In the genomic region with DNA sequence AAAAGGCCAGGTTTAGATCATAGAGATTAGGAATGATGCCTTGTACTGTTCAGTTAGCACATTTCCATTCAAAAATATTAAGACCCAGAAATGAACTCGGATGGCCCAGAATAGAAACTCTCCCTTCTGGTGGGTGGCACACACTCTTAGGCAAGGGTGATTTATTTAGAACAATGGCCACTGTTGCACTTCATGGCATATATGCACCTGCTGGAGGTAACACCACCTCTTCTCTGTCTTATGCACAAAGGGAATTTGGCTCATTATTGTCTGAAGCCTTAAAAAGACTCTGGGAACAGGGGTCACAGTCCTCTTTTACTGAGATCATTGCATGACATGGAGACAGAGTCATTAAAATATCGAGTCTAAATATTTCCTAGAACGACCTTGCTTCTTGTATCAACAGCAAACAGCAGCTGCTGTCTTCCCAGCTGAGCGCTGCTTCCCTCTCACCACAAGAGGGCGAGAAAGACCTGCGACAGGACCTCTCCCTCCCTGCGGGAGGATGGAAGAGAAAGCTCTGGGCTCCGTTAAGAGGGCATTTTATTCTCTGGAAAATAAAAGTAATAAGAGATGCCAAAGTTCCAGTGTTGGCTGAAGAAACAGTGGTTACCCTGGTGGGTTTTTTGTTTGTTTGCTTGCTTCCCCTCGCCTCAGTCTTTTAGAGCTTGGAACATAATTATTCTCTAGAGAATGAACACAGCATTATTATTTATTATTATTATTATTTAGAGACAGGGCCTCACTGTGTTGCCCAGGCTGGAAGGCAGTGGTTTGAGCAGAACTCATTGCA, we compare ENCODE assay signal across 8 cellular contexts. TPM values are rescaled to one million over a fixed set of nuclear protein-coding genes. Genes with fewer than 3 reads are reported as not detected.
DNase-seq lines count a peak whose midpoint lies in the region; ATAC-seq and TF ChIP-seq lines count a peak whose summit lies in the region.

No MANE protein-coding gene starts in this region.

- H3K4me1 Mint-ChIP-seq in CD4-positive, alpha-beta memory T cell = peaks cover 6 to 9% (median 8%) of the 10 kb centered on the region in 4 donors

- peak; percentile 50 to 67 (median 61) for DNase-seq in CD4-positive, alpha-beta memory T cell
- DNase-seq in NCI-H69 (lab: John Stamatoyannopoulos, UW) (peak; percentile 84), dorsolateral prefrontal cortex (peak; percentile 59 to 89 (median 81)), lung (ENCODE audit: low spot score) (peak; percentile 84)
- DNase-seq in activated CD4-positive, alpha-beta T cell treated with anti-CD3 and anti-CD28 coated beads, Interleukin-2, amount 50 U/mL, for 1 hour = peak; percentile 63
- DNase-seq in stimulated activated CD8-positive, alpha-beta memory T cell treated with anti-CD3 and anti-CD28 coated beads, Interleukin-12 subunit alpha, Interleukin-12 subunit beta, amount 100 ng/mL, for 1 hour (ENCODE audit: low read depth) = peak; percentile 55

- H3K4me1 ChIP-seq in CD4-positive, alpha-beta memory T cell (ENCODE audit: insufficient read depth, low read length) = peaks cover under 1% of the 10 kb centered on the region
- no peaks in the 10 kb centered on the region for H3K4me1 ChIP-seq in lung (ENCODE audit: control insufficient read depth in 2 of 2, insufficient read depth in 2 of 2, low read length in 2 of 2)

- intact Hi-C loops in CD4-positive, alpha-beta memory T cell (cut with micrococcal nuclease) = loop anchor here (1.0 to 2.0 kb wide), 3 partner anchors 641 to 833 kb away; no protein-coding TSS in a partner anchor
- intact Hi-C loops in dorsolateral prefrontal cortex (cut with DNase I) = loop anchor here (5.0 to 10.0 kb wide), 7 partner anchors 36 to 721 kb away; no protein-coding TSS in a partner anchor

- ATAC-seq in GM19372 (IDR thresholded peaks at IDR 0.05; ENCODE audit: low read depth, unreplicated experiment) (peak; percentile 73), HG03460 (IDR thresholded peaks at IDR 0.05; ENCODE audit: unreplicated experiment) (peak; percentile 85), lung (ENCODE audit: insufficient read depth, low FRiP score) (peak; percentile 90)

- POLR2A ChIA-PET in CD4-positive, alpha-beta memory T cell (lab: Charles Lee; ENCODE audit: partially characterized antibody) = interaction anchor here (0.8 kb wide), 1 partner anchor 29 kb away, joined by 3 read pairs; no protein-coding TSS in a partner anchor

- H3K36me3 Mint-ChIP-seq in CD4-positive, alpha-beta memory T cell = no peaks in the 10 kb centered on the region

- TF ChIP-seq CTCF in dorsolateral prefrontal cortex (IDR thresholded peaks at IDR 0.05 in 54 of 56, conservative IDR thresholded peaks at IDR 0.05 in 2 of 56; ENCODE audit: low read depth in 1 of 56, partially characterized antibody in 56 of 56) = peak; percentile 69 to 99 (median 97)
- TF ChIP-seq CTCF in lung (IDR thresholded peaks at IDR 0.05; ENCODE audit: control extremely low read depth, extremely low read depth) = peak; percentile 84

- peaks cover 17% of the 10 kb centered on the region for H3K27me3 ChIP-seq in CD4-positive, alpha-beta memory T cell (ENCODE audit: insufficient read depth, low read length)
- H3K27me3 ChIP-seq in dorsolateral prefrontal cortex (peaks cover 0 to 25% (median 14%) of the 10 kb centered on the region in 45 donors), lung (ENCODE audit: control insufficient read depth, insufficient read depth) (no peaks in the 10 kb centered on the region)

- H3K27ac Mint-ChIP-seq in CD4-positive, alpha-beta memory T cell = peak overlapping the region in 1 of 7 donors; percentile 29

- no peak overlapping the region for H3K27ac ChIP-seq in CD4-positive, alpha-beta memory T cell (ENCODE audit: low read depth, low read length)
- H3K27ac ChIP-seq in dorsolateral prefrontal cortex (peak overlapping the region in 1 of 59 donors; percentile 53), lung (ENCODE audit: low read depth in 1 of 2, low read length in 1 of 2) (no peak overlapping the region)

- H3K4me3 Mint-ChIP-seq in CD4-positive, alpha-beta memory T cell = no peak overlapping the region

- H3K9me3 ChIP-seq in CD4-positive, alpha-beta memory T cell (ENCODE audit: control insufficient read depth in 1 of 2, low read length in 2 of 2) = no peaks in the 10 kb centered on the region
- no peaks in the 10 kb centered on the region for H3K9me3 ChIP-seq in lung (ENCODE audit: control insufficient read depth in 2 of 2, insufficient read depth in 1 of 2, low read length in 1 of 2)

- H3K9me3 Mint-ChIP-seq in CD4-positive, alpha-beta memory T cell = no peaks in the 10 kb centered on the region

- H3K36me3 ChIP-seq in CD4-positive, alpha-beta memory T cell (ENCODE audit: insufficient read depth, low read length) = no peaks in the 10 kb centered on the region
- no peaks in the 10 kb centered on the region for H3K36me3 ChIP-seq in lung (ENCODE audit: control insufficient read depth in 2 of 2, insufficient read depth in 2 of 2, low read length in 2 of 2)

- peaks cover 33 to 37% of the 10 kb centered on the region in 2 donors for H3K27me3 Mint-ChIP-seq in CD4-positive, alpha-beta memory T cell

- WGBS in lung, 2 donors = 8 to 12% methylated on average over 9 of the region's 9 CpGs

- no peak overlapping the region for H3K4me3 ChIP-seq in CD4-positive, alpha-beta memory T cell (ENCODE audit: low read length in 2 of 2)
- no peak overlapping the region for H3K4me3 ChIP-seq in dorsolateral prefrontal cortex
- no peak overlapping the region for H3K4me3 ChIP-seq in lung

- CTCF ChIA-PET in CD4-positive, alpha-beta memory T cell (lab: Charles Lee; ENCODE audit: partially characterized antibody) = interaction anchor here (0.6 to 2.5 kb wide), 29 partner anchors 9 to 833 kb away, joined by 3 to 26 read pairs (median 5); a partner anchor contains a TSS

RNA-seq across cellular contexts. Expression of a gene that starts 13.5 kb away (rescaled TPM):
- total RNA-seq in CD4-positive, alpha-beta memory T cell = under 1 TPM in 1 of 2 experiments, not detected in 1; 0.29 TPM
- polyA plus RNA-seq in CD4-positive, alpha-beta memory T cell = under 1 TPM in 1 of 2 donors, not detected in 1; 0.76 TPM
- 10 to 100 TPM in 42 of 120 experiments, 1 to 10 TPM in 78; 4.1 to 18.6 (median 8.8) TPM for total RNA-seq in dorsolateral prefrontal cortex
- total RNA-seq in lung = 10 to 100 TPM in 1 of 2 donors, 1 to 10 TPM in 1; 7.8 to 28.3 TPM
- 1 to 10 TPM; 3.1 to 3.9 TPM for polyA plus RNA-seq in lung
